Comparison of ENCODE assay signal across 14 cellular contexts in the genomic region with DNA sequence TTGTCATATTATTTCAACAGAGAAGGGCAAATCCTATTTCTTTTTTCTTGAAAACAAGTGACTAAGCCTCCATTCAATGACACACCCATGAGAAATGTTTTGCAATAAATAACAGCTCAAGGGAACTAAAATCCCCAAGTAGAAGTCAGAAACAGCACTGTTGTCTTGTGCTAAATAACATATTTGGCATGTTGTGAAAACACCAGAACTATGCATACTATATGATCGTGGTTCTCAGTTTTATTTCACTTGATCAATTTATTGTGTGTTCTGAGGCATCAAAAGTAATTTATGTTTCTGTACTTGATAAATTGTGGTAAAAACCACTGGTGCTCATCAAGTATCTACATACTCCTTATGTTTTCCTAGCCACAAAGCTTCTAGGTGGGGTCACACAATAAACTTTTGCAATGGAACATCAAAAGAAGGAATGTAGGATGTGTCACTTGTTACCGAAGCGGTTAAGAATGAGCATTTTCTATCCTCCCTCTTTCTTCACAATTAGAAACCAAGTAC.
DNase-seq lines count a peak whose midpoint lies in the region; ATAC-seq, FAIRE-seq and TF ChIP-seq lines count a peak whose summit lies in the region.
"Had no signal": no experiment of that assay in that cellular context is flagged by ENCODE, and none has a peak within 500 bp of the region (broad histone marks: within the 10 kb centered on the region; RNA-seq: fewer than 3 reads in every experiment).

No MANE protein-coding gene starts in this region.

- no peaks in the 10 kb centered on the region for H3K36me3 Mint-ChIP-seq in activated CD8-positive, alpha-beta T cell treated with anti-CD3 and anti-CD28 coated beads for 36 hours (ENCODE audit: low read depth)

- no peak overlapping the region for H3K4me3 Mint-ChIP-seq in activated CD8-positive, alpha-beta T cell treated with anti-CD3 and anti-CD28 coated beads for 36 hours

- H3K27ac Mint-ChIP-seq in activated CD8-positive, alpha-beta T cell treated with anti-CD3 and anti-CD28 coated beads for 36 hours = no peak overlapping the region

- H3K9ac ChIP-seq in adipocyte (ENCODE audit: low read length) = peak overlapping the region; percentile 78

- H3K9me3 ChIP-seq in adipocyte (ENCODE audit: control insufficient read depth, low read length) = no peaks in the 10 kb centered on the region
- H3K9me3 ChIP-seq: neutrophil had no signal

- ATAC-seq in GM21723 (IDR thresholded peaks at IDR 0.05; ENCODE audit: unreplicated experiment) = no peak
- ATAC-seq in activated CD8-positive, alpha-beta T cell treated with anti-CD3 and anti-CD28 coated beads for 36 hours = no peak
- ATAC-seq: activated CD4-positive, CD25-positive, alpha-beta regulatory T cell treated with anti-CD3 and anti-CD28 coated beads, Interleukin-2, amount 50 U/mL, for 24 hours; left cardiac atrium had no signal

- no peaks in the 10 kb centered on the region for H3K36me3 ChIP-seq in adipocyte (ENCODE audit: control insufficient read depth, insufficient read depth, low read length, severe bottlenecking)
- H3K36me3 ChIP-seq: neutrophil had no signal

- H3K4me1 Mint-ChIP-seq in activated CD8-positive, alpha-beta T cell treated with anti-CD3 and anti-CD28 coated beads for 36 hours (ENCODE audit: low read depth) = no peaks in the 10 kb centered on the region

- peaks cover 27% of the 10 kb centered on the region for H3K4me1 ChIP-seq in adipocyte (ENCODE audit: control insufficient read depth, insufficient read depth, low read length)

- FAIRE-seq in HTR-8/SVneo (lab: Jason Lieb, UNC) = no peak

- POLR2A ChIA-PET in activated CD8-positive, alpha-beta T cell treated with anti-CD3 and anti-CD28 coated beads for 36 hours (lab: Charles Lee) = interaction anchor here (0.6 kb wide), 1 partner anchor 1616 kb away, joined by 3 read pairs; no protein-coding TSS in a partner anchor

- no peaks in the 10 kb centered on the region for H3K27me3 ChIP-seq in adipocyte (replicated peaks; ENCODE audit: control insufficient read depth, insufficient read depth, low read length)
- H3K27me3 ChIP-seq: neutrophil had no signal

- peaks cover 1% of the 10 kb centered on the region for H3K27me3 Mint-ChIP-seq in activated CD8-positive, alpha-beta T cell treated with anti-CD3 and anti-CD28 coated beads for 36 hours

- H3K4me3 ChIP-seq in AG09309 (ENCODE audit: control insufficient read depth, low read depth, low read length) (no peak overlapping the region), adipocyte (ENCODE audit: low read length) (peak overlapping the region; percentile 64)

- CTCF ChIA-PET in activated CD8-positive, alpha-beta T cell treated with anti-CD3 and anti-CD28 coated beads for 36 hours (lab: Charles Lee) = interaction anchor here (1.8 kb wide), 1 partner anchor 11 kb away, joined by 4 read pairs; no protein-coding TSS in a partner anchor

- DNase-seq in AG09309 (ENCODE audit: low read depth) (peak; percentile 71), HTR-8/SVneo (ENCODE audit: insufficient read length, low spot score) (peak; percentile 38), adipocyte (ENCODE audit: low read depth) (peak; percentile 89), iris pigment epithelial cell (ENCODE audit: low read depth) (peak; percentile 94), NCI-H774 (lab: John Stamatoyannopoulos, UW) (no peak), GM19238 (ENCODE audit: insufficient read length, low spot score) (no peak)
- no peak for DNase-seq in activated CD8-positive, alpha-beta T cell treated with anti-CD3 and anti-CD28 coated beads for 36 hours
- DNase-seq: activated naive CD4-positive, alpha-beta T cell; left cardiac atrium; NCI-H1092 treated with DMSO at 0.1 percent for 48 hours; stimulated activated CD4-positive, alpha-beta T cell treated with anti-CD3 and anti-CD28 coated beads, Interleukin-2, amount 100 ng/mL, for 24 hours had no signal

- TF ChIP-seq CTCF in AG09309 (IDR thresholded peaks at IDR 0.05; ENCODE audit: control insufficient read depth, insufficient read depth, low read depth, low read length, missing control alignments) = no peak
- no peak for TF ChIP-seq CTCF in activated CD8-positive, alpha-beta T cell treated with anti-CD3 and anti-CD28 coated beads for 36 hours (IDR thresholded peaks at IDR 0.05)

- intact Hi-C loops in activated CD8-positive, alpha-beta T cell treated with anti-CD3 and anti-CD28 coated beads for 36 hours (cut with micrococcal nuclease) = no loop called here

- no peaks in the 10 kb centered on the region for H3K9me3 Mint-ChIP-seq in activated CD8-positive, alpha-beta T cell treated with anti-CD3 and anti-CD28 coated beads for 36 hours

Comparison
In these comparisons a context has a peak if more than half of its experiments do, and no peak if none do; other contexts are left out.
1. DNase-seq: peak in AG09309 (single experiment), HTR-8/SVneo (single experiment), adipocyte (single experiment) and iris pigment epithelial cell (single experiment); none in NCI-H774 (single experiment), GM19238 (single experiment) and activated CD8-positive, alpha-beta T cell treated with anti-CD3 and anti-CD28 coated beads for 36 hours (single experiment).